ENCODE assay signal across 21 cellular contexts in the genomic region with DNA sequence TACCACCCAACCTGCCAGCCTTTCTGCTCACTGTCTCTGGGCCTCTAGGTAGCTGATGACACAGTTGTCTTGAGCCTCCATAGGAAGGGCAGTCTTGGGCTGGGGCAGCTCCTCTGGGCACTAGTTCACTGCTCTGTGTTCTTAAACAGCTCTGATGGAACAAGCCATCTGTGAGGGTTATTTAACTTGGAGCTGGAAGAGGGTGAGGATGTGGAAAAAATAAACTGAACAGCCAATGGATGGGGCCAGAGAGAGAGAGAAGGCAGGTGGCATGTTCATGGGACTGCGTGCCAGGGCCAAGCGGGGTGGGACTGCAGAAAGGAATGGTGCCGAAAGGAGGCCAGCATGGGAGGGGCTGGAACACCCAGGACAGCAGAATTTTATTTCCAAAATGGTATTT. TPM values are rescaled to one million over a fixed set of nuclear protein-coding genes. Genes with fewer than 3 reads are reported as not detected.
DNase-seq lines count a peak whose midpoint lies in the region; ATAC-seq and TF ChIP-seq lines count a peak whose summit lies in the region.
"Had no signal": no experiment of that assay in that cellular context is flagged by ENCODE, and none has a peak within 500 bp of the region (broad histone marks: within the 10 kb centered on the region; RNA-seq: fewer than 3 reads in every experiment).

No MANE protein-coding gene starts in this region.

- TF ChIP-seq CTCF in heart left ventricle (IDR thresholded peaks at IDR 0.05), result peak in 1 of 12 donors; percentile 6
- no peak for TF ChIP-seq CTCF in gastrocnemius medialis (IDR thresholded peaks at IDR 0.05 in 4 of 5, conservative IDR thresholded peaks at IDR 0.05 in 1 of 5)
- no peak for TF ChIP-seq CTCF in RWPE1 (conservative IDR thresholded peaks at IDR 0.05; ENCODE audit: low read depth)

- H3K27me3 ChIP-seq in heart left ventricle (no peaks in the 10 kb centered on the region), gastrocnemius medialis (no peaks in the 10 kb centered on the region)

- TF ChIP-seq POLR2A in heart left ventricle (IDR thresholded peaks at IDR 0.05) (no peak), gastrocnemius medialis (IDR thresholded peaks at IDR 0.05) (no peak), erythroblast (IDR thresholded peaks at IDR 0.05; ENCODE audit: low read length) (no peak)

- H3K36me3 ChIP-seq in heart left ventricle, result no peaks in the 10 kb centered on the region
- no peaks in the 10 kb centered on the region for H3K36me3 ChIP-seq in gastrocnemius medialis

- no peak overlapping the region for H3K4me3 ChIP-seq in heart left ventricle
- no peak overlapping the region for H3K4me3 ChIP-seq in gastrocnemius medialis
- H3K4me3 ChIP-seq: smooth muscle cell had no signal

- CTCF ChIA-PET in RWPE1 (lab: Yijun Ruan, JAX), result no interaction called here

- POLR2A ChIA-PET in RWPE1 (lab: Yijun Ruan, JAX; ENCODE audit: low non-redundant PET), result no interaction called here

- in situ Hi-C loops in gastrocnemius medialis (cut with MboI; ENCODE audit: low sequenced_read_pairs in 4 of 4), result no loop called here

- H3K4me1 ChIP-seq in heart left ventricle (peaks cover 0 to 38% (median 24%) of the 10 kb centered on the region in 12 donors), gastrocnemius medialis (peaks cover 19 to 29% of the 10 kb centered on the region in 2 donors)

- H3K9me3 ChIP-seq in heart left ventricle (no peaks in the 10 kb centered on the region), gastrocnemius medialis (no peaks in the 10 kb centered on the region)

- H3K27ac ChIP-seq in heart left ventricle, result peak overlapping the region in 10 of 12 donors; percentile 4 to 83 (median 54)
- peak overlapping the region in 3 of 4 donors; percentile 16 to 52 (median 34) for H3K27ac ChIP-seq in gastrocnemius medialis
- no peak overlapping the region for H3K27ac ChIP-seq in RWPE1

- intact Hi-C loops in heart left ventricle (cut with DNase I), result loop anchor here in 3 of 10 donors (2.0 to 10.0 kb wide), 3 partner anchors 60 to 67 kb away; no protein-coding TSS in a partner anchor
- intact Hi-C loops in gastrocnemius medialis (cut with DNase I; ENCODE audit: low total_unique reads), result no loop called here

- DNase-seq in DMS 273 treated with DMSO at 0.1 percent for 48 hours (lab: John Stamatoyannopoulos, UW) (peak; percentile 19), NCI-H446 (lab: John Stamatoyannopoulos, UW) (peak; percentile 40 to 83), heart left ventricle (peak in 2 of 5 donors; percentile 49 to 57), gastrocnemius medialis (no peak), RWPE1 (ENCODE audit: low spot score) (no peak), Kasumi-1 (lab: John Stamatoyannopoulos, UW) (no peak), AG20443 (ENCODE audit: low spot score) (no peak), erythroblast (lab: John Stamatoyannopoulos, UW) (no peak)
- DNase-seq: activated CD4-positive, alpha-beta T cell treated with anti-CD3 and anti-CD28 coated beads, Interleukin-2, amount 50 U/mL, for 48 hours; activated naive CD4-positive, alpha-beta T cell treated with anti-CD3 and anti-CD28 coated beads for 36 hours; CD8-positive, alpha-beta memory T cell; dermis blood vessel endothelial cell; DMS79 treated with DMSO at 0.1 percent for 48 hours; HFFc6; kidney; mesendoderm; NCI-H2029; nephron progenitor cell; SIG-M5; stimulated activated CD4-positive, alpha-beta T cell treated with anti-CD3 and anti-CD28 coated beads, Interleukin-4, amount 100 ng/mL, for 4 hours had no signal

- WGBS in heart left ventricle, 4 donors, result 33 to 53% (median 51%) methylated on average over 3 of the region's 3 CpGs

- ATAC-seq in heart left ventricle (peak; percentile 65 to 82 (median 76)), gastrocnemius medialis (peak; percentile 32 to 45)

RNA-seq across cellular contexts. Expression of gene HIC1, which starts 52.6 kb away (rescaled TPM):
- total RNA-seq in heart left ventricle (10 to 100 TPM in 7 of 9 donors, 1 to 10 TPM in 2; 8.9 to 29.6 (median 16.7) TPM), gastrocnemius medialis (1 to 10 TPM; 4.6 to 9.6 (median 6.9) TPM)
- polyA plus RNA-seq in heart left ventricle, result 10 to 100 TPM in 1 of 2 donors, 1 to 10 TPM in 1; 8.3 to 11.7 TPM

Comparison
In these comparisons a context has a peak if more than half of its experiments do, and no peak if none do; other contexts are left out.
1. DNase-seq: peak in DMS 273 treated with DMSO at 0.1 percent for 48 hours (single experiment) and NCI-H446 (2 of 2); none in gastrocnemius medialis (0 of 2), RWPE1 (single experiment), Kasumi-1 (0 of 2), AG20443 (single experiment) and erythroblast (0 of 2).